ENCODE assay signal across 23 cellular contexts in genomic region chr4:139534287-139534950, GRCh38.
"Had no signal": no experiment of that assay in that cellular context is flagged by ENCODE, and none has a peak within 500 bp of the region (broad histone marks: within the 10 kb centered on the region; RNA-seq: fewer than 3 reads in every experiment).

No MANE protein-coding gene starts in this region.

- H3K4me3 ChIP-seq: esophagus muscularis mucosa, hepatocyte, ovary, right atrium auricular region, stomach, tibial nerve had no signal

- H3K36me3 ChIP-seq: ovary had no signal

- H3K4me2 ChIP-seq: hepatocyte had no signal

- H3K27me3 ChIP-seq: esophagus muscularis mucosa, foreskin keratinocyte, hepatocyte, ovary, right atrium auricular region, stomach, tibial nerve had no signal

- DNase-seq: activated CD8-positive, alpha-beta memory T cell treated with anti-CD3 and anti-CD28 coated beads, Interleukin-2, amount 10 ng/mL, durations not matched to agents 7 days and 5 days; activated CD8-positive, alpha-beta T cell treated with anti-CD3 and anti-CD28 coated beads, Interleukin-2, amount 10 ng/mL, durations not matched to agents 7 days and 5 days; activated naive CD8-positive, alpha-beta T cell treated with anti-CD3 and anti-CD28 coated beads, Interleukin-2, amount 50 U/mL, for 24 hours; activated T-cell treated with anti-CD3 and anti-CD28 coated beads, Interleukin-2, amount 50 U/mL, for 48 hours; dermis blood vessel endothelial cell; effector CD4-positive, alpha-beta T cell; foreskin keratinocyte; kidney; left colon; naive B cell; ovary; stimulated activated CD4-positive, alpha-beta T cell treated with anti-CD3 and anti-CD28 coated beads, Interleukin-15, amount 100 ng/mL, for 24 hours; stimulated activated CD4-positive, alpha-beta T cell treated with anti-CD3 and anti-CD28 coated beads, Interleukin-2, amount 100 ng/mL, for 24 hours; stimulated activated naive B cell treated with anti-CD40 and anti-IgM and Interleukin-4, amounts not matched to agents 10 μg/mL and 1 μg/mL and 100 μg/mL, for 72 hours; stomach; T-helper 9 cell had no signal

- H3K4me1 ChIP-seq: foreskin keratinocyte, right atrium auricular region had no signal

- FAIRE-seq: bronchial epithelial cell, colon, kidney had no signal

- H2AFZ ChIP-seq: hepatocyte had no signal

- ATAC-seq: activated CD8-positive, alpha-beta memory T cell treated with anti-CD3 and anti-CD28 coated beads, Interleukin-2, amount 10 ng/mL, durations not matched to agents 7 days and 5 days; activated CD8-positive, alpha-beta T cell treated with anti-CD3 and anti-CD28 coated beads, Interleukin-2, amount 10 ng/mL, durations not matched to agents 7 days and 5 days; activated naive CD8-positive, alpha-beta T cell treated with anti-CD3 and anti-CD28 coated beads, Interleukin-2, amount 50 U/mL, for 24 hours; foreskin keratinocyte; left colon; stimulated activated naive B cell treated with anti-CD40 and anti-IgM and Interleukin-4, amounts not matched to agents 10 μg/mL and 1 μg/mL and 100 μg/mL, for 72 hours; WTC11 had no signal

- H3K9me3 ChIP-seq: esophagus muscularis mucosa, ovary, right atrium auricular region, stomach, tibial nerve had no signal

- H3K27ac ChIP-seq: esophagus muscularis mucosa, foreskin keratinocyte, hepatocyte, ovary, right atrium auricular region, tibial nerve had no signal
